Comparison of ENCODE assay signal across 9 cellular contexts in genomic region chr1:108016451-108016920, GRCh38. TPM values are rescaled to one million over a fixed set of nuclear protein-coding genes. Genes with fewer than 3 reads are reported as not detected.
A peak's percentile ranks its signal among the peaks of the same experiment; 100 is the strongest.
DNase-seq lines count a peak whose midpoint lies in the region; ATAC-seq and TF ChIP-seq lines count a peak whose summit lies in the region.
"Had no signal": no experiment of that assay in that cellular context is flagged by ENCODE, and none has a peak within 500 bp of the region (broad histone marks: within the 10 kb centered on the region; RNA-seq: fewer than 3 reads in every experiment).

No MANE protein-coding gene starts in this region.

- no peak for TF ChIP-seq CTCF in brain microvascular endothelial cell (IDR thresholded peaks at IDR 0.05; ENCODE audit: low read depth, low read length, missing control alignments)
- no peak for TF ChIP-seq CTCF in mucosa of descending colon (IDR thresholded peaks at IDR 0.05)

- H3K9me3 ChIP-seq in mucosa of descending colon, result no peaks in the 10 kb centered on the region

- peak; percentile 32 for ATAC-seq in mucosa of descending colon
- no peak for ATAC-seq in HG02678 (IDR thresholded peaks at IDR 0.05; ENCODE audit: unreplicated experiment)
- no peak for ATAC-seq in GM19397 (IDR thresholded peaks at IDR 0.05; ENCODE audit: unreplicated experiment)
- no peak for ATAC-seq in HG03460 (IDR thresholded peaks at IDR 0.05; ENCODE audit: unreplicated experiment)

- intact Hi-C loops in mucosa of descending colon (cut with DNase I, micrococcal nuclease), result no loop called here

- no peaks in the 10 kb centered on the region for H3K27me3 ChIP-seq in brain microvascular endothelial cell (replicated peaks)

- H3K4me3 ChIP-seq in brain microvascular endothelial cell (ENCODE audit: low read depth, low read length) (no peak overlapping the region), mucosa of descending colon (no peak overlapping the region)

- peak; percentile 20 for DNase-seq in ELR (ENCODE audit: low read depth)
- DNase-seq in NAMALWA (ENCODE audit: low spot score), result peak; percentile 4
- DNase-seq in brain microvascular endothelial cell, result peak; percentile 87
- DNase-seq in mucosa of descending colon, result no peak
- no peak for DNase-seq in Ammon's horn (ENCODE audit: low spot score)
- DNase-seq: nucleus accumbens had no signal

- in situ Hi-C loops in brain microvascular endothelial cell (cut with HindIII; ENCODE audit: low pct_ligation_motif_present, low sequenced_read_pairs), result no loop called here

- H3K27ac ChIP-seq in brain microvascular endothelial cell, result no peak overlapping the region

- H3K4me1 ChIP-seq in mucosa of descending colon (ENCODE audit: low read depth), result no peaks in the 10 kb centered on the region

- H3K36me3 ChIP-seq in brain microvascular endothelial cell (replicated peaks), result no peaks in the 10 kb centered on the region
- H3K36me3 ChIP-seq in mucosa of descending colon (ENCODE audit: low read depth), result no peaks in the 10 kb centered on the region

RNA-seq across cellular contexts. Expression of gene VAV3, which starts 51.5 kb away (rescaled TPM):
- total RNA-seq in mucosa of descending colon, result 100 to 1,000 TPM in 2 of 3 donors, 10 to 100 TPM in 1; 41.3 to 142 (median 101) TPM

Comparison
In these comparisons a context has a peak if more than half of its experiments do, and no peak if none do; other contexts are left out.
1. DNase-seq: peak in ELR (single experiment), NAMALWA (single experiment) and brain microvascular endothelial cell (single experiment); none in mucosa of descending colon (0 of 3) and Ammon's horn (single experiment).